20 cellular contexts compared by ENCODE assay signal in genomic region chr7:31098606-31099360, GRCh38. TPM values are rescaled to one million over a fixed set of nuclear protein-coding genes. Genes with fewer than 3 reads are reported as not detected.
A peak's percentile ranks its signal among the peaks of the same experiment; 100 is the strongest.
DNase-seq lines count a peak whose midpoint lies in the region; ATAC-seq, FAIRE-seq and TF ChIP-seq lines count a peak whose summit lies in the region.
"Had no signal": no experiment of that assay in that cellular context is flagged by ENCODE, and none has a peak within 500 bp of the region (broad histone marks: within the 10 kb centered on the region; RNA-seq: fewer than 3 reads in every experiment).

No MANE protein-coding gene starts in this region.

- RAD21 ChIA-PET in HCT116 (lab: Charles Lee; ENCODE audit: low non-redundant PET in 1 of 2, low total read pairs in 2 of 2, uncharacterized antibody in 2 of 2, unreplicated experiment in 2 of 2), result no interaction called here

- BruUV-seq in HCT116 (replicated peaks; lab: Mats Ljungman, UMichigan), result no TSS peak

- TF ChIP-seq CTCF in HCT116 (IDR thresholded peaks at IDR 0.05 in 2 of 3, conservative IDR thresholded peaks at IDR 0.05 in 1 of 3; ENCODE audit: borderline replicate concordance in 1 of 3, insufficient read depth in 1 of 3, low read depth in 2 of 3, low read length in 2 of 3), result no peak
- TF ChIP-seq CTCF in suprapubic skin (IDR thresholded peaks at IDR 0.05), result no peak
- no peak for TF ChIP-seq CTCF in D721Med (IDR thresholded peaks at IDR 0.05; ENCODE audit: insufficient read depth, missing control alignments)

- H3K36me3 ChIP-seq in HCT116 (ENCODE audit: control insufficient read depth in 1 of 2, insufficient read depth in 2 of 2, low read length in 2 of 2), result no peaks in the 10 kb centered on the region
- H3K36me3 ChIP-seq in suprapubic skin, result no peaks in the 10 kb centered on the region

- no peak overlapping the region for H3K4me3 ChIP-seq in HCT116 (replicated peaks in 1 of 2; ENCODE audit: low read depth in 1 of 2, low read length in 2 of 2)
- H3K4me3 ChIP-seq in suprapubic skin, result no peak overlapping the region
- H3K4me3 ChIP-seq: GM12878, GM23338, K562 had no signal

- H3K9ac ChIP-seq in HCT116 (ENCODE audit: low read length), result no peak overlapping the region

- no peak overlapping the region for H3K27ac ChIP-seq in HCT116 (ENCODE audit: low read depth, low read length)
- no peak overlapping the region for H3K27ac ChIP-seq in suprapubic skin
- H3K27ac ChIP-seq: 22Rv1 had no signal

- 0 out of 2 replicates have a peak, but pooled peaks have one; percentile 28 for ATAC-seq in HCT116
- ATAC-seq: GM12878, GM23338, K562 had no signal

- intact Hi-C loops in HCT116 (cut with micrococcal nuclease), result loop anchor here (10.0 kb wide), 1 partner anchor 94 kb away; no protein-coding TSS in a partner anchor

- H3K27me3 ChIP-seq in HCT116 (ENCODE audit: insufficient read depth, low read length), result peaks cover 70% of the 10 kb centered on the region
- peaks cover 18% of the 10 kb centered on the region for H3K27me3 ChIP-seq in suprapubic skin

- WGBS in suprapubic skin, result 58% methylated on average over 4 of the region's 5 CpGs

- no peak for TF ChIP-seq POLR2A in HCT116 (IDR thresholded peaks at IDR 0.05; ENCODE audit: borderline replicate concordance, extremely low read depth, insufficient read depth, insufficient read length)
- TF ChIP-seq POLR2A in suprapubic skin (IDR thresholded peaks at IDR 0.05), result no peak

- no peaks in the 10 kb centered on the region for H3K4me1 ChIP-seq in HCT116 (ENCODE audit: control insufficient read depth in 1 of 2, insufficient read depth in 2 of 2, low read length in 2 of 2)
- H3K4me1 ChIP-seq in suprapubic skin, result no peaks in the 10 kb centered on the region

- FAIRE-seq in D721Med (lab: Jason Lieb, UNC), result no peak
- FAIRE-seq: GM12878, K562, RCC 7860 had no signal

- no peak overlapping the region for H3K4me2 ChIP-seq in HCT116 (ENCODE audit: low read length)
- H3K4me2 ChIP-seq: GM23338 had no signal

- no peaks in the 10 kb centered on the region for H4K20me1 ChIP-seq in HCT116 (ENCODE audit: insufficient read depth)

- H3K9me2 ChIP-seq in HCT116 (ENCODE audit: insufficient read depth), result no peaks in the 10 kb centered on the region

- CTCF ChIA-PET in HCT116 (lab: Charles Lee), result interaction anchor here (1.2 to 1.9 kb wide), 3 partner anchors 24 to 115 kb away, joined by 3 to 6 read pairs (median 3); no protein-coding TSS in a partner anchor

- DNase-seq in activated CD4-positive, CD25-positive, alpha-beta regulatory T cell treated with anti-CD3 and anti-CD28 coated beads, Interleukin-2, amount 50 U/mL, for 72 hours, result peak; percentile 12
- no peak for DNase-seq in activated CD4-positive, CD25-positive, alpha-beta regulatory T cell (lab: John Stamatoyannopoulos, UW)
- DNase-seq in HCT116 (ENCODE audit: low read depth, low spot score) (no peak), mesenteric fat pad (ENCODE audit: low spot score) (peak; percentile 62), suprapubic skin (ENCODE audit: low spot score in 2 of 2) (peak; percentile 14 to 67), 8988T (no peak), D721Med (ENCODE audit: insufficient read length, low spot score) (no peak)
- no peak for DNase-seq in stimulated activated naive CD4-positive, alpha-beta T cell (lab: John Stamatoyannopoulos, UW)
- DNase-seq: CD4-positive, CD25-positive, alpha-beta regulatory T cell; NCI-H1105; NCI-H1694; NCI-H2081 treated with DMSO at 0.1 percent for 48 hours; SHP77 had no signal

- no peak for TF ChIP-seq RAD21 in HCT116 (IDR thresholded peaks at IDR 0.05; ENCODE audit: low read depth)

- POLR2A ChIA-PET in HCT116 (lab: Charles Lee), result no interaction called here

- H3K9me3 ChIP-seq in HCT116 (ENCODE audit: control insufficient read depth in 1 of 2, insufficient read depth in 1 of 2, low read depth in 1 of 2, low read length in 2 of 2), result no peaks in the 10 kb centered on the region
- no peaks in the 10 kb centered on the region for H3K9me3 ChIP-seq in suprapubic skin

- no peaks in the 10 kb centered on the region for H3K79me2 ChIP-seq in HCT116 (ENCODE audit: insufficient read depth, low read length)

- H2AFZ ChIP-seq in HCT116 (ENCODE audit: low read depth, low read length, poor library complexity, severe bottlenecking), result no peak overlapping the region
- H2AFZ ChIP-seq: GM23338 had no signal

- TF ChIP-seq EP300 in suprapubic skin (IDR thresholded peaks at IDR 0.05), result no peak

TF ChIP-seq in HCT116, 20 proteins besides CTCF, POLR2A, EP300 and RAD21:
- TF ChIP-seq JUND (IDR thresholded peaks at IDR 0.05) (no peak), ZBTB33 (IDR thresholded peaks at IDR 0.05; ENCODE audit: extremely low read depth, insufficient replicate concordance, low read length) (no peak), EGR1 (IDR thresholded peaks at IDR 0.05; ENCODE audit: low read depth) (no peak)
TF ChIP-seq in HCT116: peak in this region for 0.

RNA-seq across cellular contexts. Expression of gene ADCYAP1R1, which starts 46.7 kb away (rescaled TPM):
- 0.12 TPM for total RNA-seq in HCT116 (2021; ENCODE audit: unreplicated experiment)
- polyA plus RNA-seq in HCT116 (2012), result 0.04 and 0.14 TPM in 2 replicates
- 2.5 TPM for total RNA-seq in mesenteric fat pad
- total RNA-seq in suprapubic skin, result 1 to 10 TPM in 2 of 4 donors, under 1 TPM in 2; 0.64 to 6.7 (median 1.1) TPM
- total RNA-seq: CD4-positive, CD25-positive, alpha-beta regulatory T cell; GM12878; K562; NCI-H460 had no signal
- polyA plus RNA-seq: AG04450; CD4-positive, CD25-positive, alpha-beta regulatory T cell; GM12878 had no signal

Comparison
In these comparisons a context has a peak if more than half of its experiments do, and no peak if none do; other contexts are left out.
1. DNase-seq: peak in activated CD4-positive, CD25-positive, alpha-beta regulatory T cell treated with anti-CD3 and anti-CD28 coated beads, Interleukin-2, amount 50 U/mL, for 72 hours (single experiment), mesenteric fat pad (single experiment) and suprapubic skin (2 of 2); none in activated CD4-positive, CD25-positive, alpha-beta regulatory T cell (0 of 4), HCT116 (single experiment), stimulated activated naive CD4-positive, alpha-beta T cell (0 of 6), 8988T (single experiment) and D721Med (single experiment).